Comparison of ENCODE assay signal across 2 cellular contexts in genomic region chr1:58568911-58569310, GRCh38.
TF ChIP-seq lines count a peak whose summit lies in the region.

No MANE protein-coding gene starts in this region.

TF ChIP-seq in GM12891, 5 proteins besides CTCF, POLR2A, EP300 and RAD21:
- no peak for TF ChIP-seq TAF1 (IDR thresholded peaks at IDR 0.05; ENCODE audit: low read depth, low read length)
TF ChIP-seq in GM12891: peak in this region for 0.

TF ChIP-seq in H1, 55 proteins besides CTCF, POLR2A, EP300 and RAD21:
- no peak for TF ChIP-seq SP2 (IDR thresholded peaks at IDR 0.05; ENCODE audit: low read length)
- no peak for TF ChIP-seq SIRT6 (IDR thresholded peaks at IDR 0.05; ENCODE audit: low read length)
- no peak for TF ChIP-seq BACH1 (IDR thresholded peaks at IDR 0.05; ENCODE audit: low read length)
- TF ChIP-seq RBBP5 (IDR thresholded peaks at IDR 0.05; ENCODE audit: borderline replicate concordance, low read depth, low read length): no peak
- no peak for TF ChIP-seq JUN (IDR thresholded peaks at IDR 0.05; ENCODE audit: low read depth, low read length)
- TF ChIP-seq TEAD4 (IDR thresholded peaks at IDR 0.05; ENCODE audit: low read depth, low read length): no peak
- TF ChIP-seq KDM5A (IDR thresholded peaks at IDR 0.05; ENCODE audit: low read length): no peak
